8 cellular contexts compared by ENCODE assay signal in genomic region chr17:32142857-32143524, GRCh38. TPM values are rescaled to one million over a fixed set of nuclear protein-coding genes. Genes with fewer than 3 reads are reported as not detected.
A peak's percentile ranks its signal among the peaks of the same experiment; 100 is the strongest.
DNase-seq lines count a peak whose midpoint lies in the region; ATAC-seq and TF ChIP-seq lines count a peak whose summit lies in the region.

No MANE protein-coding gene starts in this region.

- H3K36me3 ChIP-seq in vagina = no peaks in the 10 kb centered on the region

- peaks cover 32% of the 10 kb centered on the region for H3K4me1 ChIP-seq in vagina

- H3K9me3 Mint-ChIP-seq in activated T-cell treated with anti-CD3 and anti-CD28 coated beads, Interleukin-2, amount 50 U/mL, for 24 hours = no peaks in the 10 kb centered on the region
- H3K9me3 Mint-ChIP-seq in naive thymus-derived CD8-positive, alpha-beta T cell = no peaks in the 10 kb centered on the region

- H3K27ac Mint-ChIP-seq in activated T-cell treated with anti-CD3 and anti-CD28 coated beads, Interleukin-2, amount 50 U/mL, for 24 hours = peak overlapping the region; percentile 92
- H3K27ac Mint-ChIP-seq in naive thymus-derived CD8-positive, alpha-beta T cell = peak overlapping the region; percentile 80 to 97 (median 90)

- peak overlapping the region; percentile 96 for H3K4me3 ChIP-seq in AG10803 (ENCODE audit: low read length)
- peak overlapping the region; percentile 97 for H3K4me3 ChIP-seq in fibroblast of pulmonary artery (replicated peaks; ENCODE audit: low read depth, low read length)
- peak overlapping the region; percentile 71 to 96 for H3K4me3 ChIP-seq in vagina

- TF ChIP-seq POLR2A in vagina (IDR thresholded peaks at IDR 0.05) = no peak

- ATAC-seq in GM19467 (IDR thresholded peaks at IDR 0.05; ENCODE audit: unreplicated experiment) (peak; percentile 3), HG03442 (IDR thresholded peaks at IDR 0.05; ENCODE audit: unreplicated experiment) (no peak)
- ATAC-seq in naive thymus-derived CD8-positive, alpha-beta T cell = no peak

- peak; percentile 61 for DNase-seq in AG10803 (ENCODE audit: low read depth)
- DNase-seq in NCI-H2196 (lab: John Stamatoyannopoulos, UW; ENCODE audit: unreplicated experiment) = peak; percentile 20
- peak; percentile 52 for DNase-seq in activated T-cell treated with anti-CD3 and anti-CD28 coated beads, Interleukin-2, amount 50 U/mL, for 24 hours
- peak; percentile 66 for DNase-seq in fibroblast of pulmonary artery (ENCODE audit: low read depth)
- peak in 5 of 10 donors; percentile 6 to 22 (median 10) for DNase-seq in naive thymus-derived CD8-positive, alpha-beta T cell
- no peak for DNase-seq in vagina (ENCODE audit: extremely low spot score in 2 of 2)

- POLR2A ChIA-PET in naive thymus-derived CD8-positive, alpha-beta T cell (lab: Charles Lee) = interaction anchor here (1.1 to 2.0 kb wide), 4 partner anchors 11 to 134 kb away, joined by 4 to 8 read pairs (median 4); no protein-coding TSS in a partner anchor

- H3K4me1 Mint-ChIP-seq in activated T-cell treated with anti-CD3 and anti-CD28 coated beads, Interleukin-2, amount 50 U/mL, for 24 hours (ENCODE audit: low read depth) = peaks cover 39% of the 10 kb centered on the region
- peaks cover 5 to 56% (median 34%) of the 10 kb centered on the region in 4 donors for H3K4me1 Mint-ChIP-seq in naive thymus-derived CD8-positive, alpha-beta T cell

- peak overlapping the region; percentile 92 for H3K27ac ChIP-seq in vagina

- no peaks in the 10 kb centered on the region for H3K27me3 ChIP-seq in vagina

- H3K36me3 Mint-ChIP-seq in activated T-cell treated with anti-CD3 and anti-CD28 coated beads, Interleukin-2, amount 50 U/mL, for 24 hours (ENCODE audit: low read depth) = peaks cover 13% of the 10 kb centered on the region
- peaks cover 0 to 8% (median 0%) of the 10 kb centered on the region in 3 donors for H3K36me3 Mint-ChIP-seq in naive thymus-derived CD8-positive, alpha-beta T cell

- TF ChIP-seq CTCF in AG10803 (conservative IDR thresholded peaks at IDR 0.05; ENCODE audit: low read length) = no peak
- no peak for TF ChIP-seq CTCF in fibroblast of pulmonary artery (IDR thresholded peaks at IDR 0.05; ENCODE audit: low read length, missing control alignments)
- TF ChIP-seq CTCF in vagina (IDR thresholded peaks at IDR 0.05) = no peak

- intact Hi-C loops in vagina (cut with DNase I) = no loop called here

- H3K9me3 ChIP-seq in vagina = no peaks in the 10 kb centered on the region

- H3K27me3 Mint-ChIP-seq in activated T-cell treated with anti-CD3 and anti-CD28 coated beads, Interleukin-2, amount 50 U/mL, for 24 hours = no peaks in the 10 kb centered on the region
- H3K27me3 Mint-ChIP-seq in naive thymus-derived CD8-positive, alpha-beta T cell = no peaks in the 10 kb centered on the region

- peak overlapping the region; percentile 98 for H3K4me3 Mint-ChIP-seq in activated T-cell treated with anti-CD3 and anti-CD28 coated beads, Interleukin-2, amount 50 U/mL, for 24 hours
- peak overlapping the region; percentile 94 to 100 (median 96) for H3K4me3 Mint-ChIP-seq in naive thymus-derived CD8-positive, alpha-beta T cell

RNA-seq across cellular contexts. Expression of gene RHOT1, which starts 0.7 kb away (rescaled TPM):
- 10 to 100 TPM; 32.2 to 35.6 TPM for total RNA-seq in naive thymus-derived CD8-positive, alpha-beta T cell
- 10 to 100 TPM; 17.8 to 26.7 (median 24.7) TPM for polyA plus RNA-seq in naive thymus-derived CD8-positive, alpha-beta T cell
- 46.2 TPM for total RNA-seq in vagina

Comparison
In these comparisons a context has a peak if more than half of its experiments do, and no peak if none do; other contexts are left out.
1. DNase-seq: peak in AG10803 (single experiment), NCI-H2196 (single experiment), activated T-cell treated with anti-CD3 and anti-CD28 coated beads, Interleukin-2, amount 50 U/mL, for 24 hours (single experiment) and fibroblast of pulmonary artery (single experiment); none in vagina (0 of 2).
2. Peak in every context shown above with its lines, with median percentiles within 50 percentile points of each other: H3K4me3 ChIP-seq.